ENCODE assay signal across 24 cellular contexts in genomic region chr6:166754218-166755030, GRCh38.
"Had no signal": no experiment of that assay in that cellular context is flagged by ENCODE, and none has a peak within 500 bp of the region (broad histone marks: within the 10 kb centered on the region; RNA-seq: fewer than 3 reads in every experiment).

No MANE protein-coding gene starts in this region.

- H3K27me3 ChIP-seq: neural progenitor cell, ovary, sigmoid colon, testis had no signal

- H3K4me3 Mint-ChIP-seq: naive thymus-derived CD4-positive, alpha-beta T cell; nephron; neural progenitor cell; stimulated activated effector memory CD8-positive, alpha-beta T cell treated with anti-CD3 and anti-CD28 coated beads, Interleukin-12 subunit alpha, Interleukin-12 subunit beta, amount 100 ng/mL, for 72 hours; type B pancreatic cell had no signal

- ATAC-seq: esophagus mucosa; gastrocnemius medialis; naive thymus-derived CD4-positive, alpha-beta T cell; psoas muscle; right cardiac atrium; stimulated activated effector memory CD8-positive, alpha-beta T cell treated with anti-CD3 and anti-CD28 coated beads, Interleukin-12 subunit alpha, Interleukin-12 subunit beta, amount 100 ng/mL, for 72 hours had no signal

- H3K4me3 ChIP-seq: dorsolateral prefrontal cortex, gastrocnemius medialis, neural progenitor cell, ovary, psoas muscle, sigmoid colon, stomach, testis, tibial artery had no signal

- H3K36me3 ChIP-seq: gastrocnemius medialis, neural progenitor cell, ovary, sigmoid colon, stomach, tibial artery had no signal

- DNase-seq: dorsolateral prefrontal cortex; effector CD4-positive, alpha-beta T cell; foreskin fibroblast; gastrocnemius medialis; mesenchymal stem cell; midbrain; naive thymus-derived CD4-positive, alpha-beta T cell; nucleus accumbens; ovary; psoas muscle; right cardiac atrium; sigmoid colon; stimulated activated CD4-positive, alpha-beta T cell treated with anti-CD3 and anti-CD28 coated beads, Interleukin-2, amount 100 ng/mL, for 24 hours; stimulated activated CD4-positive, alpha-beta T cell treated with anti-CD3 and anti-CD28 coated beads, Interleukin-4, amount 100 ng/mL, for 24 hours; stimulated activated naive CD4-positive, alpha-beta T cell treated with Interleukin-2 at 50 U/mL for 16 hours; stomach; testis; tibial artery had no signal

- H3K36me3 Mint-ChIP-seq: neural progenitor cell; stimulated activated effector memory CD8-positive, alpha-beta T cell treated with anti-CD3 and anti-CD28 coated beads, Interleukin-12 subunit alpha, Interleukin-12 subunit beta, amount 100 ng/mL, for 72 hours; type B pancreatic cell had no signal

- H3K9me3 Mint-ChIP-seq: naive thymus-derived CD4-positive, alpha-beta T cell; nephron; neural progenitor cell; stimulated activated effector memory CD8-positive, alpha-beta T cell treated with anti-CD3 and anti-CD28 coated beads, Interleukin-12 subunit alpha, Interleukin-12 subunit beta, amount 100 ng/mL, for 72 hours; type B pancreatic cell had no signal

- H3K9me3 ChIP-seq: gastrocnemius medialis, ovary, psoas muscle, sigmoid colon, stomach, testis, tibial artery had no signal

- H3K27ac ChIP-seq: dorsolateral prefrontal cortex, epithelial cell of prostate, gastrocnemius medialis, neural progenitor cell, ovary, psoas muscle, sigmoid colon, stomach, testis, tibial artery had no signal

- H3K4me1 ChIP-seq: gastrocnemius medialis, psoas muscle had no signal

- H3K27ac Mint-ChIP-seq: nephron; neural progenitor cell; stimulated activated effector memory CD8-positive, alpha-beta T cell treated with anti-CD3 and anti-CD28 coated beads, Interleukin-12 subunit alpha, Interleukin-12 subunit beta, amount 100 ng/mL, for 72 hours; type B pancreatic cell had no signal

- H3K4me2 ChIP-seq: neural progenitor cell had no signal

- H3K9ac ChIP-seq: neural progenitor cell had no signal
